ENCODE assay signal across 1 cellular context in the genomic region with DNA sequence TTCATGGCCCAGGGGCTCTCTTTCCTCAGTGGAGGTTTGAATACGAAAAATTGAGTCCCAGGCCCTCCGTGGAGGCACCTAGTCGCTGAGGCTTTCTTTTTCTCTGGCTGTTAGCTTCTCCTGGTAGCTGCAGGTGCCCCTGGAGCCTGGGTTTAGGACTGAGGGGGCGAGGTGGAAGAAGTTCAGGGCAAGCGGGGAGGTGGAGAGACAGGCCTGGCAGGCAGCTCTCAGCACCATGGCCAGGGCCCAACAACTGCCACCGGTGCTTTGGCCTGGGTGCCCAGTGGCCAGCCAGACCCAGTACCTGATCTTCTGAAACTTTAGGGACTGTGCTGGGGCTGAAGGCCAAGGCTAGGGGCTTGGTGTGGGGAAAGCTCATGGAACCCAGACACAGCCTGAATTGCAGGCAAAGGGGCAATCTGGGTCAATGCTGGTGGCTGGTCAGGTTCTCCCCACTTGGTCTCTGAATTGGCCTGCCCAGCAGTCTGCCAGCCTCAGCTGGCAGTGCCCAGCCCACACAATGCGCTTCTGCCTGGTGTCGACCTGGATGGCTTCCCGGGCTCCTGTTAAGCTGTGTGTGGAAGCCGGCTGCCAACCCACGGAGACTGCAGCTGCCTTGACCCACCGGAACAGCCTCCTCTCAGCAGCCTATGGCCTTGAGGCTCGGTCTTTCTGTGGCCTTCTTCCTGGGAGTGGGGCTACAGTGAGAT.
TF ChIP-seq lines count a peak whose summit lies in the region.

No MANE protein-coding gene starts in this region.

TF ChIP-seq in HEK293, 187 proteins besides CTCF, POLR2A, EP300 and RAD21 (continued from another document):
- TF ChIP-seq, protein P1, sequence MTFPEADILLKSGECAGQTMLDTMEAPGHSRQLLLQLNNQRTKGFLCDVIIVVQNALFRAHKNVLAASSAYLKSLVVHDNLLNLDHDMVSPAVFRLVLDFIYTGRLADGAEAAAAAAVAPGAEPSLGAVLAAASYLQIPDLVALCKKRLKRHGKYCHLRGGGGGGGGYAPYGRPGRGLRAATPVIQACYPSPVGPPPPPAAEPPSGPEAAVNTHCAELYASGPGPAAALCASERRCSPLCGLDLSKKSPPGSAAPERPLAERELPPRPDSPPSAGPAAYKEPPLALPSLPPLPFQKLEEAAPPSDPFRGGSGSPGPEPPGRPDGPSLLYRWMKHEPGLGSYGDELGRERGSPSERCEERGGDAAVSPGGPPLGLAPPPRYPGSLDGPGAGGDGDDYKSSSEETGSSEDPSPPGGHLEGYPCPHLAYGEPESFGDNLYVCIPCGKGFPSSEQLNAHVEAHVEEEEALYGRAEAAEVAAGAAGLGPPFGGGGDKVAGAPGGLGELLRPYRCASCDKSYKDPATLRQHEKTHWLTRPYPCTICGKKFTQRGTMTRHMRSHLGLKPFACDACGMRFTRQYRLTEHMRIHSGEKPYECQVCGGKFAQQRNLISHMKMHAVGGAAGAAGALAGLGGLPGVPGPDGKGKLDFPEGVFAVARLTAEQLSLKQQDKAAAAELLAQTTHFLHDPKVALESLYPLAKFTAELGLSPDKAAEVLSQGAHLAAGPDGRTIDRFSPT (tag by site-specific recombination; IDR thresholded peaks at IDR 0.05), result 0 out of 2 replicates have a peak, but pooled peaks have one; percentile 23
- TF ChIP-seq HOXC10 (CRISPR knock-in tag; IDR thresholded peaks at IDR 0.05), result no peak
- TF ChIP-seq, protein P2, sequence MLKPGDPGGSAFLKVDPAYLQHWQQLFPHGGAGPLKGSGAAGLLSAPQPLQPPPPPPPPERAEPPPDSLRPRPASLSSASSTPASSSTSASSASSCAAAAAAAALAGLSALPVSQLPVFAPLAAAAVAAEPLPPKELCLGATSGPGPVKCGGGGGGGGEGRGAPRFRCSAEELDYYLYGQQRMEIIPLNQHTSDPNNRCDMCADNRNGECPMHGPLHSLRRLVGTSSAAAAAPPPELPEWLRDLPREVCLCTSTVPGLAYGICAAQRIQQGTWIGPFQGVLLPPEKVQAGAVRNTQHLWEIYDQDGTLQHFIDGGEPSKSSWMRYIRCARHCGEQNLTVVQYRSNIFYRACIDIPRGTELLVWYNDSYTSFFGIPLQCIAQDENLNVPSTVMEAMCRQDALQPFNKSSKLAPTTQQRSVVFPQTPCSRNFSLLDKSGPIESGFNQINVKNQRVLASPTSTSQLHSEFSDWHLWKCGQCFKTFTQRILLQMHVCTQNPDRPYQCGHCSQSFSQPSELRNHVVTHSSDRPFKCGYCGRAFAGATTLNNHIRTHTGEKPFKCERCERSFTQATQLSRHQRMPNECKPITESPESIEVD (tag by site-specific recombination; IDR thresholded peaks at IDR 0.05), result no peak
- TF ChIP-seq ZNF335 (tag by site-specific recombination; conservative IDR thresholded peaks at IDR 0.05), result no peak
- TF ChIP-seq RBAK (tag by site-specific recombination; IDR thresholded peaks at IDR 0.05), result no peak
- TF ChIP-seq, protein P3, sequence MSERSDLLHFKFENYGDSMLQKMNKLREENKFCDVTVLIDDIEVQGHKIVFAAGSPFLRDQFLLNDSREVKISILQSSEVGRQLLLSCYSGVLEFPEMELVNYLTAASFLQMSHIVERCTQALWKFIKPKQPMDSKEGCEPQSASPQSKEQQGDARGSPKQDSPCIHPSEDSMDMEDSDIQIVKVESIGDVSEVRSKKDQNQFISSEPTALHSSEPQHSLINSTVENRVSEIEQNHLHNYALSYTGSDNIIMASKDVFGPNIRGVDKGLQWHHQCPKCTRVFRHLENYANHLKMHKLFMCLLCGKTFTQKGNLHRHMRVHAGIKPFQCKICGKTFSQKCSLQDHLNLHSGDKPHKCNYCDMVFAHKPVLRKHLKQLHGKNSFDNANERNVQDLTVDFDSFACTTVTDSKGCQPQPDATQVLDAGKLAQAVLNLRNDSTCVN (tag by site-specific recombination; optimal IDR thresholded peaks at IDR 0.05), result no peak
- TF ChIP-seq ZNF555 (tag by site-specific recombination; conservative IDR thresholded peaks at IDR 0.05), result no peak
